18 cellular contexts compared by ENCODE assay signal in the genomic region with DNA sequence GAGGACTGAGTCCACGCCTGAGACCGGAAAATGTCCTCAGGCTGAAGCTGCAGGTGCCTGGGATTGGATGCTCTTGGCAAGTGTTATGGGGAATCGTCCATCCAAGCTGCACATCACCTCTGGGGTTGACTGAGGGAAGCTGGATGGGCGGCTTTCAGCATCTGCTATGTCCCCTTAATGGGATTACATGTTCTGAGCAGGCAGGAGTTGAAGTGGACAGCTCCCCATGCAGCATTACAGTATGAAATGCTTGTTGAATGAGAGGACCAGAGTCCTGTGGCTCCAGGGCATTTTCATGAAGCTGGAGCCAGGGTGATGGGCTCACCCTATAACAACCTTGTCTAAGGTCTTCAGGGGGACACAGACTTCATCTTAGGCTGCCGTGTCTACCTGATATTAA.
"Had no signal": no experiment of that assay in that cellular context is flagged by ENCODE, and none has a peak within 500 bp of the region (broad histone marks: within the 10 kb centered on the region; RNA-seq: fewer than 3 reads in every experiment).

No MANE protein-coding gene starts in this region.

- H3K36me3 Mint-ChIP-seq: activated naive CD4-positive, alpha-beta T cell treated with anti-CD3 and anti-CD28 coated beads, Interleukin-2, amount 50 U/mL, for 72 hours had no signal

- ATAC-seq: effector memory CD8-positive, alpha-beta T cell; lower lobe of right lung; sciatic nerve had no signal

- H3K4me2 ChIP-seq: smooth muscle cell had no signal

- H3K36me3 ChIP-seq: adrenal gland, esophagus squamous epithelium, lower lobe of right lung, tibial artery had no signal

- H3K9me3 Mint-ChIP-seq: activated CD4-positive, alpha-beta T cell treated with anti-CD3 and anti-CD28 coated beads, Interleukin-2, amount 10 ng/mL, durations not matched to agents 7 days and 5 days; activated naive CD4-positive, alpha-beta T cell treated with anti-CD3 and anti-CD28 coated beads, Interleukin-2, amount 50 U/mL, for 72 hours; activated T-cell treated with anti-CD3 and anti-CD28 coated beads, Interleukin-2, amount 50 U/mL, for 72 hours; effector memory CD8-positive, alpha-beta T cell; nephron had no signal

- H3K4me3 Mint-ChIP-seq: activated CD4-positive, alpha-beta T cell treated with anti-CD3 and anti-CD28 coated beads, Interleukin-2, amount 10 ng/mL, durations not matched to agents 7 days and 5 days; effector memory CD8-positive, alpha-beta T cell; nephron had no signal

- H3K9me3 ChIP-seq: adrenal gland, esophagus squamous epithelium, lower lobe of right lung, tibial artery had no signal

- H3K4me1 Mint-ChIP-seq: activated CD4-positive, alpha-beta T cell treated with anti-CD3 and anti-CD28 coated beads, Interleukin-2, amount 10 ng/mL, durations not matched to agents 7 days and 5 days had no signal

- H3K4me3 ChIP-seq: adrenal gland, esophagus squamous epithelium, lower lobe of right lung, smooth muscle cell, tibial artery had no signal

- H3K27ac Mint-ChIP-seq: activated CD4-positive, alpha-beta T cell treated with anti-CD3 and anti-CD28 coated beads, Interleukin-2, amount 10 ng/mL, durations not matched to agents 7 days and 5 days; effector memory CD8-positive, alpha-beta T cell; nephron had no signal

- H3K4me1 ChIP-seq: adrenal gland, esophagus squamous epithelium, lower lobe of right lung, tibial artery had no signal

- H3K27me3 Mint-ChIP-seq: activated CD4-positive, alpha-beta T cell treated with anti-CD3 and anti-CD28 coated beads, Interleukin-2, amount 10 ng/mL, durations not matched to agents 7 days and 5 days had no signal

- DNase-seq: activated CD4-positive, alpha-beta T cell treated with anti-CD3 and anti-CD28 coated beads, Interleukin-2, amount 10 ng/mL, durations not matched to agents 7 days and 5 days; activated CD8-positive, alpha-beta memory T cell treated with anti-CD3 and anti-CD28 coated beads, Interleukin-2, amount 50 U/mL, for 48 hours; activated gamma-delta T cell treated with Interleukin-2 at 50 U/mL for 16 hours; activated T-cell treated with anti-CD3 and anti-CD28 coated beads, Interleukin-2, amount 50 U/mL, for 72 hours; adrenal gland; effector memory CD8-positive, alpha-beta T cell; esophagus squamous epithelium; left colon; lower lobe of right lung; nucleus accumbens; stimulated activated CD4-positive, alpha-beta T cell treated with anti-CD3 and anti-CD28 coated beads, Interleukin-4, amount 100 ng/mL, for 24 hours; stimulated activated naive CD4-positive, alpha-beta T cell; substantia nigra; tibial artery had no signal

- H3K27me3 ChIP-seq: adrenal gland, esophagus squamous epithelium had no signal

- H3K27ac ChIP-seq: adrenal gland, esophagus squamous epithelium, lower lobe of right lung, tibial artery had no signal
